Comparison of ENCODE assay signal across 10 cellular contexts in the genomic region with DNA sequence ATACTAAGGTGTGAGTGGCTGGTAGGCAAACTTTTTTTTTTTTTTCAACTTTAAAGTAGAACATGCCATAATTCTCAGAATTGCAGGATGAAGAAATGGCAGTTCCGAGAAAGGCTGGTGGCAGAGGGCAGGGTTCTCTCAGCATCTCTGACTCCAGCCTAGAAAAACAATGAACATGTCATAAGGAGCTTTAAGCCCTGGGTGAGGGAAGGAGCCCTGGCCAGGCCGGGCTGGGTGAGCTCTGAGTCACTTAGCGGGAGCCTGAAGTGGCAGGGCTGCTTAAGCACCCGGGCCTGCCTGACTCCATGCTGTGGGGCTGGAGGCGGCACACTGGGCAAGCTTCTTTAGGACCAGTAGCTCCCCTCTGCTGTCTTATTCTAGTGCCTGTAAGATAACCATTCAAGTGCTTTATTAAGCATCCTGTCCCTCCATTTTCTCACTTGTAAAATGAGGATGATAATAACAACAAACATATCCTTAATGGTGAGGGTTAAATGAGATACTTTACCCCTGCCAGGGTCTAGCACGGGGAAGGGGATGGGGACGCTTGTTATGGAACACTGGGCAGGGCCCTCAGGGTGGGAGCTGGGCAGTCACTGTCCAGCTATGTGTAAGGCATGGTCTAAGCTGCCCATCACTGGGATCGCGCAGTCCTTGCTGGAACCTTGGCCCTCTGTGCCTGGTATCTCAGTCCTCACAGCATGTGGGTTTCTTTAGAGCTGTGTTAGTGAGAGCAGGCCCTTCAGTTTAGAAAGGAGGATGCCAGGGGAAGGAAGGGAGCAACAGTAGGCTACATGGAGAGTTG. TPM values are rescaled to one million over a fixed set of nuclear protein-coding genes. Genes with fewer than 3 reads are reported as not detected.
A peak's percentile ranks its signal among the peaks of the same experiment; 100 is the strongest.
DNase-seq lines count a peak whose midpoint lies in the region; ATAC-seq, FAIRE-seq and TF ChIP-seq lines count a peak whose summit lies in the region.
"Had no signal": no experiment of that assay in that cellular context is flagged by ENCODE, and none has a peak within 500 bp of the region (broad histone marks: within the 10 kb centered on the region; RNA-seq: fewer than 3 reads in every experiment).

No MANE protein-coding gene starts in this region.

- no peaks in the 10 kb centered on the region for H3K27me3 ChIP-seq in endothelial cell of umbilical vein (ENCODE audit: control insufficient read depth in 2 of 2, insufficient read depth in 2 of 2, low read length in 2 of 2)

- H3K79me2 ChIP-seq in endothelial cell of umbilical vein (ENCODE audit: control insufficient read depth, insufficient read depth, low read length), result peaks cover 31% of the 10 kb centered on the region

- no peak overlapping the region for H3K9ac ChIP-seq in endothelial cell of umbilical vein (replicated peaks; ENCODE audit: extremely low read depth, insufficient read depth, low read length)

- H3K9me3 ChIP-seq in endothelial cell of umbilical vein (replicated peaks; ENCODE audit: control insufficient read depth, insufficient read depth, low read length), result no peaks in the 10 kb centered on the region

- POLR2A ChIA-PET in endothelial cell of umbilical vein (lab: Charles Lee), result interaction anchor here (1.2 kb wide), 1 partner anchor 10 kb away, joined by 3 read pairs; no protein-coding TSS in a partner anchor

- no peak for TF ChIP-seq POLR2A in endothelial cell of umbilical vein (IDR thresholded peaks at IDR 0.05; ENCODE audit: low read depth, low read length)

- FAIRE-seq in endothelial cell of umbilical vein (lab: Jason Lieb, UNC), result peak; percentile 74
- FAIRE-seq: colon had no signal

- no peak overlapping the region for H3K4me3 ChIP-seq in endothelial cell of umbilical vein (replicated peaks in 1 of 3; ENCODE audit: insufficient read depth in 1 of 3, low read depth in 1 of 3, low read length in 3 of 3)

- H4K20me1 ChIP-seq in endothelial cell of umbilical vein (replicated peaks; ENCODE audit: control insufficient read depth, extremely low read depth, insufficient read depth, low read length), result no peaks in the 10 kb centered on the region

- no peak overlapping the region for H2AFZ ChIP-seq in endothelial cell of umbilical vein (ENCODE audit: low read depth, low read length)

- no peaks in the 10 kb centered on the region for H3K36me3 Mint-ChIP-seq in T-helper 1 cell treated with Interleukin-12 subunit alpha and Interleukin-12 subunit beta and Interleukin-4 antibody, amounts not matched to agents 30 μg/mL and 1 μg/mL, for 36 hours (ENCODE audit: low read depth)

- no peaks in the 10 kb centered on the region for H3K9me3 Mint-ChIP-seq in T-helper 1 cell treated with Interleukin-12 subunit alpha and Interleukin-12 subunit beta and Interleukin-4 antibody, amounts not matched to agents 30 μg/mL and 1 μg/mL, for 36 hours
- no peaks in the 10 kb centered on the region for H3K9me3 Mint-ChIP-seq in stimulated activated naive CD8-positive, alpha-beta T cell treated with anti-CD3 and anti-CD28 coated beads, Interleukin-15, amount 100 ng/mL, for 72 hours

- H3K4me1 Mint-ChIP-seq in T-helper 1 cell treated with Interleukin-12 subunit alpha and Interleukin-12 subunit beta and Interleukin-4 antibody, amounts not matched to agents 30 μg/mL and 1 μg/mL, for 36 hours (ENCODE audit: low read depth), result peaks cover 21% of the 10 kb centered on the region
- peaks cover 10% of the 10 kb centered on the region for H3K4me1 Mint-ChIP-seq in stimulated activated naive CD8-positive, alpha-beta T cell treated with anti-CD3 and anti-CD28 coated beads, Interleukin-15, amount 100 ng/mL, for 72 hours

- ATAC-seq in stimulated activated naive CD8-positive, alpha-beta T cell treated with anti-CD3 and anti-CD28 coated beads, Interleukin-15, amount 100 ng/mL, for 72 hours, result peak; percentile 80
- no peak for ATAC-seq in HG02623 (IDR thresholded peaks at IDR 0.05; ENCODE audit: unreplicated experiment)
- no peak for ATAC-seq in HG03108 (IDR thresholded peaks at IDR 0.05; ENCODE audit: unreplicated experiment)

- H3K4me3 Mint-ChIP-seq in T-helper 1 cell treated with Interleukin-12 subunit alpha and Interleukin-12 subunit beta and Interleukin-4 antibody, amounts not matched to agents 30 μg/mL and 1 μg/mL, for 36 hours, result peak overlapping the region; percentile 23
- no peak overlapping the region for H3K4me3 Mint-ChIP-seq in stimulated activated naive CD8-positive, alpha-beta T cell treated with anti-CD3 and anti-CD28 coated beads, Interleukin-15, amount 100 ng/mL, for 72 hours

- BruUV-seq in endothelial cell of umbilical vein (replicated peaks; lab: Mats Ljungman, UMichigan), result no TSS peak

- no peak for TF ChIP-seq CTCF in endothelial cell of umbilical vein (IDR thresholded peaks at IDR 0.05; ENCODE audit: extremely low read depth in 1 of 2, insufficient read depth in 1 of 2, low read depth in 1 of 2, low read length in 2 of 2)

- no peaks in the 10 kb centered on the region for H3K9me1 ChIP-seq in endothelial cell of umbilical vein (replicated peaks; ENCODE audit: control insufficient read depth, extremely low read depth, insufficient read depth, low read length)

- CTCF ChIA-PET in endothelial cell of umbilical vein (lab: Charles Lee), result interaction anchor here (0.7 to 2.8 kb wide), 14 partner anchors 8 to 143 kb away, joined by 3 to 19 read pairs (median 6); no protein-coding TSS in a partner anchor

- peaks cover 53% of the 10 kb centered on the region for H3K4me1 ChIP-seq in endothelial cell of umbilical vein (ENCODE audit: control insufficient read depth, extremely low read depth, insufficient read depth, low read length)

- peaks cover 0 to 11% of the 10 kb centered on the region in 2 experiments for H3K36me3 ChIP-seq in endothelial cell of umbilical vein (ENCODE audit: control insufficient read depth in 2 of 2, extremely low read depth in 1 of 2, insufficient read depth in 2 of 2, low read length in 2 of 2)

- no peak overlapping the region for H3K4me2 ChIP-seq in endothelial cell of umbilical vein (ENCODE audit: insufficient read depth, low read length)

- dilution Hi-C loops in endothelial cell of umbilical vein (cut with MboI; ENCODE audit: extremely low pct_ligation_motif_present, low sequenced_read_pairs), result no loop called here

- H3K27ac Mint-ChIP-seq in T-helper 1 cell treated with Interleukin-12 subunit alpha and Interleukin-12 subunit beta and Interleukin-4 antibody, amounts not matched to agents 30 μg/mL and 1 μg/mL, for 36 hours, result peak overlapping the region; percentile 94
- H3K27ac Mint-ChIP-seq in stimulated activated naive CD8-positive, alpha-beta T cell treated with anti-CD3 and anti-CD28 coated beads, Interleukin-15, amount 100 ng/mL, for 72 hours, result no peak overlapping the region

- peaks cover 11% of the 10 kb centered on the region for H3K27me3 Mint-ChIP-seq in T-helper 1 cell treated with Interleukin-12 subunit alpha and Interleukin-12 subunit beta and Interleukin-4 antibody, amounts not matched to agents 30 μg/mL and 1 μg/mL, for 36 hours (ENCODE audit: low read depth)
- H3K27me3 Mint-ChIP-seq in stimulated activated naive CD8-positive, alpha-beta T cell treated with anti-CD3 and anti-CD28 coated beads, Interleukin-15, amount 100 ng/mL, for 72 hours, result no peaks in the 10 kb centered on the region

- H3K27ac ChIP-seq in endothelial cell of umbilical vein (ENCODE audit: insufficient read depth, low read depth, low read length), result peak overlapping the region; percentile 11

- DNase-seq in activated T-cell treated with anti-CD3 and anti-CD28 coated beads, Interleukin-2, amount 50 U/mL, for 48 hours, result peak; percentile 24 to 42
- no peak for DNase-seq in activated T-cell treated with anti-CD3 and anti-CD28 coated beads, Interleukin-2, amount 50 U/mL, for 1 hour
- DNase-seq in endothelial cell of umbilical vein (ENCODE audit: low read depth, low spot score), result peak; percentile 56
- peak in 1 of 2 donors; percentile 22 for DNase-seq in stimulated activated naive CD8-positive, alpha-beta T cell treated with anti-CD3 and anti-CD28 coated beads, Interleukin-15, amount 100 ng/mL, for 72 hours
- DNase-seq in HuH-7.5 (ENCODE audit: low spot score), result no peak
- DNase-seq: SIG-M5 had no signal

- intact Hi-C loops in endothelial cell of umbilical vein (cut with micrococcal nuclease), result no loop called here

TF ChIP-seq in endothelial cell of umbilical vein, 7 proteins besides CTCF, POLR2A, EP300 and RAD21:
- TF ChIP-seq FOS (IDR thresholded peaks at IDR 0.05; ENCODE audit: borderline replicate concordance, insufficient read depth, low read length), result peak; percentile 56
- TF ChIP-seq, protein P1, sequence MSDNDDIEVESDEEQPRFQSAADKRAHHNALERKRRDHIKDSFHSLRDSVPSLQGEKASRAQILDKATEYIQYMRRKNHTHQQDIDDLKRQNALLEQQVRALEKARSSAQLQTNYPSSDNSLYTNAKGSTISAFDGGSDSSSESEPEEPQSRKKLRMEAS (IDR thresholded peaks at IDR 0.05; ENCODE audit: insufficient read depth, insufficient read length), result no peak
- no peak for TF ChIP-seq GATA2 (IDR thresholded peaks at IDR 0.05; ENCODE audit: insufficient read depth, insufficient read length, low read depth, low read length)
- TF ChIP-seq POLR2AphosphoS5 (IDR thresholded peaks at IDR 0.05; ENCODE audit: insufficient read depth, low read depth, low read length), result no peak

RNA-seq across cellular contexts. Expression of a gene that starts 18.4 kb away (rescaled TPM):
- total RNA-seq in endothelial cell of umbilical vein, result 12.4 and 12.5 TPM in 2 replicates
- polyA plus RNA-seq in endothelial cell of umbilical vein, result 7.3 and 8.8 TPM in 2 replicates
- 3.5 and 4.0 TPM in 2 replicates for polyA plus RNA-seq in endothelial cell of umbilical vein (2011; cell fraction: cytosol; rRNA removed)
- polyA plus RNA-seq in endothelial cell of umbilical vein (2011; cell fraction: nucleus; rRNA removed), result 22.2 and 24.2 TPM in 2 replicates
- 5.8 and 11.3 TPM in 2 replicates for polyA plus RNA-seq in endothelial cell of umbilical vein (2012)
- polyA minus RNA-seq in endothelial cell of umbilical vein, result 28.0 and 29.7 TPM in 2 replicates
- 45.7 TPM for polyA minus RNA-seq in endothelial cell of umbilical vein (2011; cell fraction: cytosol; rRNA and poly(A)+ RNA removed)
- 22.4 and 35.7 TPM in 2 replicates for polyA minus RNA-seq in endothelial cell of umbilical vein (2011; cell fraction: nucleus; rRNA and poly(A)+ RNA removed)

Comparison
In these comparisons a context has a peak if more than half of its experiments do, and no peak if none do; other contexts are left out.
1. DNase-seq: peak in activated T-cell treated with anti-CD3 and anti-CD28 coated beads, Interleukin-2, amount 50 U/mL, for 48 hours (2 of 2) and endothelial cell of umbilical vein (single experiment); none in activated T-cell treated with anti-CD3 and anti-CD28 coated beads, Interleukin-2, amount 50 U/mL, for 1 hour (single experiment) and HuH-7.5 (single experiment).